Comparison of ENCODE assay signal across 1 cellular context in genomic region chr22:18148508-18148965, GRCh38.
TF ChIP-seq lines count a peak whose summit lies in the region.

No MANE protein-coding gene starts in this region.

TF ChIP-seq in HepG2, 621 proteins besides CTCF, POLR2A, EP300 and RAD21 (continued from another document and continues in another):
- no peak for TF ChIP-seq KIAA2018 (CRISPR knock-in tag; IDR thresholded peaks at IDR 0.05; ENCODE audit: borderline replicate concordance)
- no peak for TF ChIP-seq NFYC (CRISPR knock-in tag; IDR thresholded peaks at IDR 0.05)
- TF ChIP-seq POGK (CRISPR knock-in tag; conservative IDR thresholded peaks at IDR 0.05): no peak
- TF ChIP-seq ATF3 (CRISPR knock-in tag; IDR thresholded peaks at IDR 0.05): peak; percentile 57
- no peak for TF ChIP-seq ZNF121 (CRISPR knock-in tag; IDR thresholded peaks at IDR 0.05)
- TF ChIP-seq ZUFSP (CRISPR knock-in tag; IDR thresholded peaks at IDR 0.05; ENCODE audit: borderline replicate concordance): no peak
- 0 out of 2 replicates have a peak, but pooled peaks have one; percentile 42 for TF ChIP-seq ZNF552 (CRISPR knock-in tag; IDR thresholded peaks at IDR 0.05; ENCODE audit: borderline replicate concordance)
- TF ChIP-seq PREB (CRISPR knock-in tag; IDR thresholded peaks at IDR 0.05): no peak
- TF ChIP-seq SPEN (CRISPR knock-in tag; IDR thresholded peaks at IDR 0.05; ENCODE audit: low read depth): peak; percentile 84
- peak; percentile 72; the same call in 1 of the 2 replicates for TF ChIP-seq MEIS2 (CRISPR knock-in tag; IDR thresholded peaks at IDR 0.05)
- TF ChIP-seq YEATS2 (CRISPR knock-in tag; IDR thresholded peaks at IDR 0.05; ENCODE audit: borderline replicate concordance): peak; percentile 66; the same call in 1 of the 2 replicates
- TF ChIP-seq CHD4 (IDR thresholded peaks at IDR 0.05; ENCODE audit: borderline replicate concordance, low read length): 0 out of 2 replicates have a peak, but pooled peaks have one; percentile 16
- no peak for TF ChIP-seq MYNN (CRISPR knock-in tag; IDR thresholded peaks at IDR 0.05; ENCODE audit: low read depth)
- no peak for TF ChIP-seq ZNF567 (CRISPR knock-in tag; IDR thresholded peaks at IDR 0.05; ENCODE audit: borderline replicate concordance)
- peak; percentile 91 for TF ChIP-seq ZMYM3 (CRISPR knock-in tag; IDR thresholded peaks at IDR 0.05)
- TF ChIP-seq ZSCAN22 (CRISPR knock-in tag; IDR thresholded peaks at IDR 0.05): no peak
- TF ChIP-seq SALL2 (CRISPR knock-in tag; IDR thresholded peaks at IDR 0.05): no peak
- TF ChIP-seq ZBTB49 (CRISPR knock-in tag; IDR thresholded peaks at IDR 0.05; ENCODE audit: borderline replicate concordance): no peak
- no peak for TF ChIP-seq ZNF282 (IDR thresholded peaks at IDR 0.05; ENCODE audit: partially characterized antibody)
- TF ChIP-seq REXO4 (CRISPR knock-in tag; IDR thresholded peaks at IDR 0.05; ENCODE audit: borderline replicate concordance): no peak
- no peak for TF ChIP-seq ZNF382 (CRISPR knock-in tag; IDR thresholded peaks at IDR 0.05; ENCODE audit: borderline replicate concordance)
- TF ChIP-seq NFKBIZ (CRISPR knock-in tag; IDR thresholded peaks at IDR 0.05): 0 out of 2 replicates have a peak, but pooled peaks have one; percentile 56
- TF ChIP-seq PAWR (CRISPR knock-in tag; IDR thresholded peaks at IDR 0.05; ENCODE audit: borderline replicate concordance): no peak
- no peak for TF ChIP-seq CENPT (CRISPR knock-in tag; IDR thresholded peaks at IDR 0.05; ENCODE audit: low read depth)
- TF ChIP-seq ZNF280B (CRISPR knock-in tag; IDR thresholded peaks at IDR 0.05; ENCODE audit: borderline replicate concordance): no peak
- TF ChIP-seq ZNF781 (CRISPR knock-in tag; IDR thresholded peaks at IDR 0.05; ENCODE audit: borderline replicate concordance, not compliant biosample characterization): no peak
- peak; percentile 64; the same call in 1 of the 2 replicates for TF ChIP-seq NR2C2 (CRISPR knock-in tag; IDR thresholded peaks at IDR 0.05; ENCODE audit: borderline replicate concordance)
- TF ChIP-seq SRSF4 (IDR thresholded peaks at IDR 0.05; ENCODE audit: low read depth, low read length, poor library complexity, severe bottlenecking): no peak
- no peak; the same call in 1 of the 2 replicates for TF ChIP-seq ZNF33B (CRISPR knock-in tag; IDR thresholded peaks at IDR 0.05)
- 0 out of 2 replicates have a peak, but pooled peaks have one; percentile 39 for TF ChIP-seq ZNF775 (CRISPR knock-in tag; IDR thresholded peaks at IDR 0.05; ENCODE audit: borderline replicate concordance)
- TF ChIP-seq KAT7 (CRISPR knock-in tag; IDR thresholded peaks at IDR 0.05; ENCODE audit: borderline replicate concordance): no peak
- TF ChIP-seq E2F2 (CRISPR knock-in tag; IDR thresholded peaks at IDR 0.05; ENCODE audit: borderline replicate concordance): no peak
- no peak for TF ChIP-seq ZNF569 (CRISPR knock-in tag; IDR thresholded peaks at IDR 0.05; ENCODE audit: borderline replicate concordance)
- TF ChIP-seq TFAP4 (IDR thresholded peaks at IDR 0.05; ENCODE audit: borderline replicate concordance, low read depth): peak; percentile 93
- peak; percentile 84 for TF ChIP-seq ZNF770 (CRISPR knock-in tag; IDR thresholded peaks at IDR 0.05)
